ENCODE assay signal across 16 cellular contexts in genomic region chr9:134442087-134442470, GRCh38.
DNase-seq lines count a peak whose midpoint lies in the region; ATAC-seq and TF ChIP-seq lines count a peak whose summit lies in the region.
"Had no signal": no experiment of that assay in that cellular context is flagged by ENCODE, and none has a peak within 500 bp of the region (broad histone marks: within the 10 kb centered on the region; RNA-seq: fewer than 3 reads in every experiment).

No MANE protein-coding gene starts in this region.

- peak; percentile 67 for DNase-seq in Daoy (ENCODE audit: low read depth)
- no peak for DNase-seq in PC-9
- DNase-seq in activated naive CD4-positive, alpha-beta T cell treated with Interleukin-2 at 50 U/mL for 16 hours, result no peak
- no peak for DNase-seq in suprapubic skin (ENCODE audit: low spot score in 2 of 2)
- no peak for DNase-seq in OCI-M2 (lab: John Stamatoyannopoulos, UW; ENCODE audit: unreplicated experiment)
- DNase-seq: activated effector memory CD4-positive, alpha-beta T cell treated with anti-CD3 and anti-CD28 coated beads, Interleukin-2, amount 50 U/mL, for 16 hours; AML-193; brain microvascular endothelial cell; NCI-H774; SHP77 treated with DMSO at 0.1 percent for 48 hours had no signal

- H3K27me3 ChIP-seq in OCI-LY3 (ENCODE audit: low read depth, low read length) (peaks cover 7% of the 10 kb centered on the region; the same call in 1 of the 2 replicates), PC-9 (ENCODE audit: insufficient read depth, low read depth) (no peaks in the 10 kb centered on the region), suprapubic skin (no peaks in the 10 kb centered on the region)
- H3K27me3 ChIP-seq: brain microvascular endothelial cell had no signal

- H3K4me2 ChIP-seq in OCI-LY3 (ENCODE audit: low read length), result peak overlapping the region; percentile 72; the same call in 1 of the 2 replicates
- no peak overlapping the region for H3K4me2 ChIP-seq in PC-9

- peaks cover 23% of the 10 kb centered on the region for H3K4me1 ChIP-seq in OCI-LY3 (ENCODE audit: low read length)
- H3K4me1 ChIP-seq in PC-9 (replicated peaks; ENCODE audit: insufficient read depth), result peaks cover 6% of the 10 kb centered on the region
- H3K4me1 ChIP-seq in suprapubic skin, result peaks cover 50% of the 10 kb centered on the region

- H3K9me3 ChIP-seq in OCI-LY3 (ENCODE audit: insufficient read depth, low read length), result no peaks in the 10 kb centered on the region
- H3K9me3 ChIP-seq in PC-9 (ENCODE audit: insufficient read depth, low read depth), result no peaks in the 10 kb centered on the region
- H3K9me3 ChIP-seq in suprapubic skin, result no peaks in the 10 kb centered on the region
- H3K9me3 ChIP-seq: psoas muscle had no signal

- H3K27ac Mint-ChIP-seq in nephron, result peak overlapping the region in 2 of 3 experiments; percentile 41 to 61

- peaks cover 4% of the 10 kb centered on the region for H3K9me3 Mint-ChIP-seq in nephron

- H3K4me3 Mint-ChIP-seq in nephron, result no peak overlapping the region

- no peak overlapping the region for H3K4me3 ChIP-seq in OCI-LY3 (ENCODE audit: low read length)
- H3K4me3 ChIP-seq in PC-9, result no peak overlapping the region
- no peak overlapping the region for H3K4me3 ChIP-seq in suprapubic skin
- H3K4me3 ChIP-seq: GM12878, psoas muscle had no signal

- H3K36me3 Mint-ChIP-seq in nephron (ENCODE audit: low read depth), result no peaks in the 10 kb centered on the region
- H3K36me3 Mint-ChIP-seq: type B pancreatic cell had no signal

- TF ChIP-seq POLR2A in suprapubic skin (IDR thresholded peaks at IDR 0.05), result no peak

- CTCF ChIA-PET in PC-9 (lab: Charles Lee), result interaction anchor here (0.6 to 1.5 kb wide), 2 partner anchors 126 to 271 kb away, joined by 3 to 13 read pairs; no protein-coding TSS in a partner anchor

- BruUV-seq in PC-9 (replicated peaks; lab: Mats Ljungman, UMichigan), result no TSS peak

- H4K20me1 ChIP-seq in OCI-LY3 (ENCODE audit: insufficient read depth, low read length) (no peaks in the 10 kb centered on the region; the same call in 1 of the 2 replicates), PC-9 (ENCODE audit: insufficient read depth) (0 out of 2 replicates have a peak, but pooled peaks cover 3% of the 10 kb centered on the region)

- no CpG with 5 or more reads among the region's 12 CpGs for WGBS in suprapubic skin

- H3K9ac ChIP-seq in OCI-LY3 (ENCODE audit: low read length), result no peak overlapping the region

- no peak for TF ChIP-seq EP300 in suprapubic skin (IDR thresholded peaks at IDR 0.05)

- peaks cover 12% of the 10 kb centered on the region for H3K27me3 Mint-ChIP-seq in nephron (ENCODE audit: low read depth)
- H3K27me3 Mint-ChIP-seq: type B pancreatic cell had no signal

- H3F3A ChIP-seq in PC-9 (ENCODE audit: insufficient read depth, low read depth), result peaks cover 23% of the 10 kb centered on the region

- H3K36me3 ChIP-seq in OCI-LY3 (replicated peaks; ENCODE audit: low read depth, low read length), result no peaks in the 10 kb centered on the region
- H3K36me3 ChIP-seq in PC-9 (ENCODE audit: low read depth), result no peaks in the 10 kb centered on the region
- H3K36me3 ChIP-seq in suprapubic skin, result peaks cover 4% of the 10 kb centered on the region
- H3K36me3 ChIP-seq: brain microvascular endothelial cell had no signal

- peak; percentile 0 for ATAC-seq in esophagus mucosa

- no peaks in the 10 kb centered on the region for H3K9me2 ChIP-seq in PC-9 (ENCODE audit: insufficient read depth)

- intact Hi-C loops in PC-9 (cut with micrococcal nuclease; ENCODE audit: unreplicated experiment), result loop anchor here (2.0 kb wide), 3 partner anchors 29 to 115 kb away; partner anchors contain the start of gene RXRA

- POLR2A ChIA-PET in PC-9 (lab: Charles Lee; ENCODE audit: unreplicated experiment), result interaction anchor here (0.6 kb wide), 1 partner anchor 920 kb away, joined by 3 read pairs; no protein-coding TSS in a partner anchor

- peaks cover 35% of the 10 kb centered on the region for H3K4me1 Mint-ChIP-seq in nephron

- H3K27ac ChIP-seq in OCI-LY3 (ENCODE audit: low read length), result no peak overlapping the region
- no peak overlapping the region for H3K27ac ChIP-seq in PC-9
- no peak overlapping the region for H3K27ac ChIP-seq in suprapubic skin
- H3K27ac ChIP-seq: brain microvascular endothelial cell, psoas muscle had no signal

- no peaks in the 10 kb centered on the region for H3K79me2 ChIP-seq in OCI-LY3 (ENCODE audit: low read length)
- no peaks in the 10 kb centered on the region for H3K79me2 ChIP-seq in PC-9 (ENCODE audit: low read depth)

- TF ChIP-seq CTCF in OCI-LY3 (IDR thresholded peaks at IDR 0.05; ENCODE audit: low read depth, low read length), result no peak
- no peak for TF ChIP-seq CTCF in nephron (IDR thresholded peaks at IDR 0.05; ENCODE audit: unreplicated experiment in 3 of 3)
- no peak for TF ChIP-seq CTCF in PC-9 (conservative IDR thresholded peaks at IDR 0.05)
- no peak for TF ChIP-seq CTCF in suprapubic skin (IDR thresholded peaks at IDR 0.05)

- H2AFZ ChIP-seq in OCI-LY3 (ENCODE audit: low read depth, low read length), result no peak overlapping the region
- H2AFZ ChIP-seq in PC-9, result no peak overlapping the region
